ENCODE assay signal across 8 cellular contexts in the genomic region with DNA sequence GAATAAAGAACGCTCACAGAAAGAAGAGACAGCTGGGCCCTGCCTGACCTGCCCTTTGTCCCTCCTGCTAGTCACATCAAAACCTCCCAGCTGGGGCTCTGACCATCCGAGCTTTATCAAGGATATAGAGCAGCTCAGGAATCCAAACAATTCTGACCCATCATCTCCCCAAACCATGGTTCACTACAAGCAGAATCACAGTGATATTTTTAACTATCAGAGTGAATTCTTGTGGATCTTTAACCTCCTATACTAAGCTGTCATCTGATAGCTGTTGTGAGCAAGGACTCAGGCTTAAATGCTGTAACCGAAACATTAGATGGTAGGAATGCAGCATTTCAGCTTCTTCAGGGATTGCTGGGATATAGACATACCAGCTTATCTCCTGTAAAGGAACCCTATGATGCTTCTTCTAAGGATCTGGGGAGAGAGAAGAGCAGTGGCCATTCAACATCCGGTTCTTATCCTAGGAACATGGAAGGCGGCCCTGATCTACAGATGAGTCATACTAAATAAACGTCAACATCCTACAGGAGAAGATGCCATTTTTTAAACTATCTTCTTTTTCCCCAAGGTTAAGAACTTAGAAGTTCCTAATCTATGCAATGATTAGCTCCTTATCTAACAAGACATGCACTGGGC.
DNase-seq lines count a peak whose midpoint lies in the region; ATAC-seq and TF ChIP-seq lines count a peak whose summit lies in the region.
"Had no signal": no experiment of that assay in that cellular context is flagged by ENCODE, and none has a peak within 500 bp of the region (broad histone marks: within the 10 kb centered on the region; RNA-seq: fewer than 3 reads in every experiment).

No MANE protein-coding gene starts in this region.

- H3K4me1 ChIP-seq in HUES64 (ENCODE audit: insufficient read depth, low read length) = peaks cover 36% of the 10 kb centered on the region

- H3K9ac ChIP-seq in HUES64 (ENCODE audit: low read depth, low read length) = no peak overlapping the region

- no peak overlapping the region for H3K4me3 Mint-ChIP-seq in type B pancreatic cell
- H3K4me3 Mint-ChIP-seq: IgD-negative memory B cell had no signal

- no peaks in the 10 kb centered on the region for H3K4me1 Mint-ChIP-seq in type B pancreatic cell (ENCODE audit: unreplicated experiment)
- H3K4me1 Mint-ChIP-seq: IgD-negative memory B cell had no signal

- no peak overlapping the region for H3K4me3 ChIP-seq in HUES64 (ENCODE audit: low read length)
- no peak overlapping the region for H3K4me3 ChIP-seq in choroid plexus epithelial cell (ENCODE audit: low read depth, low read length)

- no peak for ATAC-seq in GM19023 (IDR thresholded peaks at IDR 0.05; ENCODE audit: unreplicated experiment)

- H3K9me3 ChIP-seq in HUES64 (ENCODE audit: insufficient read depth, low read depth, low read length) = no peaks in the 10 kb centered on the region

- no peaks in the 10 kb centered on the region for H3K36me3 ChIP-seq in HUES64 (ENCODE audit: insufficient read depth, low read length)

- H3K27ac Mint-ChIP-seq in type B pancreatic cell = peak overlapping the region; percentile 20
- H3K27ac Mint-ChIP-seq: IgD-negative memory B cell had no signal

- H3K27ac ChIP-seq in HUES64 (ENCODE audit: low read depth, low read length) = peak overlapping the region; percentile 61

- no peaks in the 10 kb centered on the region for H3K27me3 ChIP-seq in HUES64 (ENCODE audit: insufficient read depth, low read length)

- no peaks in the 10 kb centered on the region for H3K9me3 Mint-ChIP-seq in type B pancreatic cell

- WGBS in HUES64 = 41% methylated on average over 6 of the region's 6 CpGs

- TF ChIP-seq CTCF in choroid plexus epithelial cell (conservative IDR thresholded peaks at IDR 0.05; ENCODE audit: low read depth, low read length) (no peak), type B pancreatic cell (conservative IDR thresholded peaks at IDR 0.05) (no peak)

- DNase-seq in choroid plexus epithelial cell (ENCODE audit: low read depth) (peak; percentile 80), left kidney (ENCODE audit: low read depth, low spot score) (peak; percentile 74), type B pancreatic cell (ENCODE audit: extremely low spot score, unreplicated experiment) (peak; percentile 29), NCI-H1105 (lab: John Stamatoyannopoulos, UW) (no peak), kidney tubule cell (ENCODE audit: low spot score) (no peak)

- no peaks in the 10 kb centered on the region for H3K36me3 Mint-ChIP-seq in type B pancreatic cell

- no peaks in the 10 kb centered on the region for H3K27me3 Mint-ChIP-seq in type B pancreatic cell
- H3K27me3 Mint-ChIP-seq: IgD-negative memory B cell had no signal

Comparison
In these comparisons a context has a peak if more than half of its experiments do, and no peak if none do; other contexts are left out.
1. DNase-seq: peak in choroid plexus epithelial cell (single experiment), left kidney (single experiment) and type B pancreatic cell (single experiment); none in NCI-H1105 (single experiment) and kidney tubule cell (single experiment).